19 cellular contexts compared by ENCODE assay signal in genomic region chr11:68160100-68160695, GRCh38. TPM values are rescaled to one million over a fixed set of nuclear protein-coding genes. Genes with fewer than 3 reads are reported as not detected.
DNase-seq lines count a peak whose midpoint lies in the region; ATAC-seq and TF ChIP-seq lines count a peak whose summit lies in the region.
"Had no signal": no experiment of that assay in that cellular context is flagged by ENCODE, and none has a peak within 500 bp of the region (broad histone marks: within the 10 kb centered on the region; RNA-seq: fewer than 3 reads in every experiment).

No MANE protein-coding gene starts in this region.

- no peak overlapping the region for H3K9ac ChIP-seq in PC-3 (ENCODE audit: low read length)

- no peaks in the 10 kb centered on the region for H3K79me2 ChIP-seq in PC-3 (ENCODE audit: low read length)

- CTCF ChIA-PET in PC-3 (lab: Charles Lee), result no interaction called here

- no peak overlapping the region for H2AFZ ChIP-seq in PC-3 (ENCODE audit: low read length)

- POLR2A ChIA-PET in PC-3 (lab: Charles Lee; ENCODE audit: unreplicated experiment), result no interaction called here

- H3K9me3 ChIP-seq in PC-3 (ENCODE audit: low read length), result no peaks in the 10 kb centered on the region

- intact Hi-C loops in PC-3 (cut with micrococcal nuclease), result no loop called here

- H4K20me1 ChIP-seq in PC-3 (ENCODE audit: low read length), result no peaks in the 10 kb centered on the region

- H3K4me3 ChIP-seq in PC-3 (ENCODE audit: low read length), result no peak overlapping the region

- 0 out of 2 replicates have a peak, but pooled peaks cover 8% of the 10 kb centered on the region for H3K36me3 ChIP-seq in PC-3 (ENCODE audit: low read depth, low read length)

- DNase-seq in EH (ENCODE audit: low read depth), result peak; percentile 52
- DNase-seq in amniotic epithelial cell (ENCODE audit: low read depth), result peak; percentile 35
- DNase-seq in glomerular visceral epithelial cell (ENCODE audit: extremely low spot score), result peak; percentile 22
- DNase-seq in renal cortical epithelial cell (ENCODE audit: low read depth), result peak; percentile 75
- DNase-seq in PC-3, result no peak
- no peak for DNase-seq in GM03348 (ENCODE audit: low spot score)
- DNase-seq in iPS-NIHi11 (ENCODE audit: low spot score), result no peak
- DNase-seq: activated CD4-positive, alpha-beta memory T cell treated with anti-CD3 and anti-CD28 coated beads, Interleukin-2, amount 10 ng/mL, durations not matched to agents 7 days and 5 days; activated CD4-positive, CD25-positive, alpha-beta regulatory T cell; amniotic stem cell; CD4-positive, CD25-positive, alpha-beta regulatory T cell; DMS153; GF-D8; NCI-H1092; NCI-H187 treated with DMSO at 0.1 percent for 48 hours; NCI-H2227 treated with DMSO at 0.1 percent for 48 hours; stimulated activated CD4-positive, alpha-beta T cell treated with anti-CD3 and anti-CD28 coated beads, Interleukin-1b, Interleukin-23, amount 100 ng/mL, for 48 hours had no signal

- TF ChIP-seq CTCF in PC-3 (conservative IDR thresholded peaks at IDR 0.05; ENCODE audit: low read depth, low read length), result no peak

- H3K27me3 ChIP-seq in PC-3 (ENCODE audit: low read length), result no peaks in the 10 kb centered on the region

- peaks cover 11% of the 10 kb centered on the region for H3K4me1 ChIP-seq in PC-3 (ENCODE audit: insufficient read depth, low read length)

- no peaks in the 10 kb centered on the region for H3K9me2 ChIP-seq in PC-3 (replicated peaks; ENCODE audit: low read length)

- H3K27ac ChIP-seq in PC-3 (ENCODE audit: low read length), result no peak overlapping the region
- H3K27ac ChIP-seq: epithelial cell of prostate had no signal

- no peak for ATAC-seq in PC-3
- ATAC-seq: stimulated activated memory B cell treated with anti-CD40 and anti-IgM and Interleukin-4, amounts not matched to agents 10 μg/mL and 1 μg/mL and 100 μg/mL, for 72 hours had no signal

- H3F3A ChIP-seq in PC-3 (ENCODE audit: low read length, unreplicated experiment), result no peaks in the 10 kb centered on the region

- BruUV-seq in PC-3 (replicated peaks; lab: Mats Ljungman, UMichigan), result no TSS peak

- H3K4me2 ChIP-seq in PC-3 (ENCODE audit: low read length), result no peak overlapping the region

RNA-seq across cellular contexts. Expression of gene CHKA, which starts 39.0 kb away (rescaled TPM):
- 6.6 and 23.6 TPM in 2 replicates for total RNA-seq in renal cortical epithelial cell
- total RNA-seq in PC-3 (2014; rRNA removed), result 57.5 and 71.9 TPM in 2 replicates

RNA-seq across cellular contexts. Expression of gene KMT5B, which starts 52.9 kb away (rescaled TPM):
- 19.6 and 52.2 TPM in 2 replicates for total RNA-seq in renal cortical epithelial cell
- total RNA-seq in PC-3 (2014; rRNA removed), result 17.5 and 19.0 TPM in 2 replicates

Comparison
In these comparisons a context has a peak if more than half of its experiments do, and no peak if none do; other contexts are left out.
1. DNase-seq: peak in EH (single experiment), amniotic epithelial cell (single experiment), glomerular visceral epithelial cell (single experiment) and renal cortical epithelial cell (single experiment); none in PC-3 (single experiment), GM03348 (single experiment) and iPS-NIHi11 (single experiment).